22 cellular contexts compared by ENCODE assay signal in genomic region chr6:168860987-168861386, GRCh38.
A peak's percentile ranks its signal among the peaks of the same experiment; 100 is the strongest.
DNase-seq lines count a peak whose midpoint lies in the region; ATAC-seq, FAIRE-seq and TF ChIP-seq lines count a peak whose summit lies in the region.
"Had no signal": no experiment of that assay in that cellular context is flagged by ENCODE, and none has a peak within 500 bp of the region (broad histone marks: within the 10 kb centered on the region; RNA-seq: fewer than 3 reads in every experiment).

No MANE protein-coding gene starts in this region.

- no peaks in the 10 kb centered on the region for H3K36me3 ChIP-seq in H7 (replicated peaks; ENCODE audit: control insufficient read depth, insufficient read depth, low read length)
- H3K36me3 ChIP-seq in K562 (ENCODE audit: control insufficient read depth, insufficient read depth, low read length) = no peaks in the 10 kb centered on the region
- no peaks in the 10 kb centered on the region for H3K36me3 ChIP-seq in neuronal stem cell (replicated peaks in 1 of 2; ENCODE audit: control insufficient read depth in 2 of 2, insufficient read depth in 2 of 2, low read length in 2 of 2)
- H3K36me3 ChIP-seq in aorta (ENCODE audit: control insufficient read depth in 1 of 2, insufficient read depth in 2 of 2, low read length in 1 of 2) = no peaks in the 10 kb centered on the region
- H3K36me3 ChIP-seq: BLaER1 treated with 17β-estradiol and CSF1 and Interleukin-3, amounts not matched to agents 10 nM and 100 nM had no signal

- no peak for TF ChIP-seq POLR2A in K562 (conservative IDR thresholded peaks at IDR 0.05)

- H2AFZ ChIP-seq in K562 (ENCODE audit: low read depth, low read length) (no peak overlapping the region), neuronal stem cell (ENCODE audit: low read length) (no peak overlapping the region)

- H3K27me3 ChIP-seq in H7 (ENCODE audit: control insufficient read depth, insufficient read depth, low read length) (no peaks in the 10 kb centered on the region), K562 (ENCODE audit: control insufficient read depth in 2 of 2, insufficient read depth in 2 of 2, low read length in 2 of 2) (peaks cover 21 to 28% of the 10 kb centered on the region in 2 experiments), neuronal stem cell (ENCODE audit: control insufficient read depth in 3 of 3, insufficient read depth in 3 of 3, low read depth in 1 of 3, low read length in 3 of 3) (no peaks in the 10 kb centered on the region), aorta (ENCODE audit: control insufficient read depth in 1 of 2, insufficient read depth in 2 of 2, low read length in 1 of 2) (no peaks in the 10 kb centered on the region)
- H3K27me3 ChIP-seq: BLaER1 treated with 17β-estradiol and CSF1 and Interleukin-3, amounts not matched to agents 10 nM and 100 nM had no signal

- intact Hi-C loops in K562 (cut with micrococcal nuclease) = no loop called here
- intact Hi-C loops in aorta (cut with DNase I) = no loop called here

- H2BK12ac ChIP-seq in neuronal stem cell (ENCODE audit: low read length) = peak overlapping the region; percentile 16

- no TSS peak for BruUV-seq in K562 (replicated peaks; lab: Mats Ljungman, UMichigan)

- H2BK15ac ChIP-seq in neuronal stem cell (ENCODE audit: low read length) = no peak overlapping the region

- peak overlapping the region; percentile 41 for H2AK5ac ChIP-seq in neuronal stem cell (ENCODE audit: low read depth, low read length)

- no peak overlapping the region for H3K9ac ChIP-seq in K562 (ENCODE audit: insufficient read depth in 1 of 2, low read depth in 2 of 2, low read length in 2 of 2)
- H3K9ac ChIP-seq in neuronal stem cell (ENCODE audit: low read depth, low read length, poor library complexity) = no peak overlapping the region
- H3K9ac ChIP-seq: BLaER1 treated with 17β-estradiol and CSF1 and Interleukin-3, amounts not matched to agents 10 nM and 100 nM had no signal

- FAIRE-seq in K562 (lab: Jason Lieb, UNC) = no peak
- FAIRE-seq in urothelium cell line (lab: Jason Lieb, UNC) = no peak
- FAIRE-seq: A549, D721Med, G401.6, GM12891 had no signal

- H3K4me3 ChIP-seq in H7 (ENCODE audit: insufficient read depth, low read depth, low read length) (no peak overlapping the region), K562 (no peak overlapping the region), neuronal stem cell (ENCODE audit: low read length in 2 of 2) (no peak overlapping the region), aorta (ENCODE audit: low read length in 2 of 2) (no peak overlapping the region)
- H3K4me3 ChIP-seq: A549; BLaER1 treated with 17β-estradiol and CSF1 and Interleukin-3, amounts not matched to agents 10 nM and 100 nM had no signal

- in situ Hi-C loops in K562 (cut with MboI) = no loop called here

- peak; percentile 54; the same call in 2 of the 3 replicates for ATAC-seq in K562
- ATAC-seq in HG03354 (IDR thresholded peaks at IDR 0.05; ENCODE audit: poor library complexity, severe bottlenecking, unreplicated experiment) = no peak
- ATAC-seq in aorta (ENCODE audit: low FRiP score) = no peak
- ATAC-seq: A549; CD8-positive, alpha-beta T cell had no signal

- no peak overlapping the region for H3K14ac ChIP-seq in neuronal stem cell (ENCODE audit: low read length)

- H3K9me3 ChIP-seq in K562 (replicated peaks; ENCODE audit: control insufficient read depth, insufficient read depth, low read depth, low read length) = no peaks in the 10 kb centered on the region
- H3K9me3 ChIP-seq in neuronal stem cell (replicated peaks in 1 of 2; ENCODE audit: control insufficient read depth in 2 of 2, insufficient read depth in 1 of 2, low read depth in 1 of 2, low read length in 2 of 2) = peaks cover 0 to 1% of the 10 kb centered on the region in 2 donors
- no peaks in the 10 kb centered on the region for H3K9me3 ChIP-seq in aorta (ENCODE audit: control insufficient read depth, low read length)
- H3K9me3 ChIP-seq: A549; BLaER1 treated with 17β-estradiol and CSF1 and Interleukin-3, amounts not matched to agents 10 nM and 100 nM; Caco-2 had no signal

- no peak for TF ChIP-seq CTCF in K562 (IDR thresholded peaks at IDR 0.05 in 2 of 3, conservative IDR thresholded peaks at IDR 0.05 in 1 of 3; ENCODE audit: insufficient read depth in 2 of 3, low read depth in 1 of 3, low read length in 3 of 3)

- no peaks in the 10 kb centered on the region for H4K20me1 ChIP-seq in K562 (replicated peaks; ENCODE audit: control insufficient read depth, insufficient read depth, low read length)
- H4K20me1 ChIP-seq: BLaER1 treated with 17β-estradiol and CSF1 and Interleukin-3, amounts not matched to agents 10 nM and 100 nM had no signal

- H3K4me2 ChIP-seq in K562 (ENCODE audit: insufficient read depth, low read length) (peak overlapping the region; percentile 10; the same call in 1 of the 2 replicates), neuronal stem cell (ENCODE audit: insufficient read depth, low read length, poor library complexity, severe bottlenecking) (no peak overlapping the region)
- H3K4me2 ChIP-seq: A549; BLaER1 treated with 17β-estradiol and CSF1 and Interleukin-3, amounts not matched to agents 10 nM and 100 nM had no signal

- no peak overlapping the region for H3K23ac ChIP-seq in neuronal stem cell (ENCODE audit: low read depth, low read length, poor library complexity)

- no peak overlapping the region for H4K8ac ChIP-seq in neuronal stem cell (ENCODE audit: low read depth, low read length)

- H3K27ac ChIP-seq in K562 (ENCODE audit: extremely low read depth, low read depth, low read length) (no peak overlapping the region), neuronal stem cell (replicated peaks; ENCODE audit: low read length) (no peak overlapping the region), aorta (ENCODE audit: low read depth in 1 of 2, low read length in 2 of 2) (no peak overlapping the region)
- H3K27ac ChIP-seq: A549; BLaER1 treated with 17β-estradiol and CSF1 and Interleukin-3, amounts not matched to agents 10 nM and 100 nM; C4-2B had no signal

- H2BK5ac ChIP-seq in neuronal stem cell (ENCODE audit: low read length) = no peak overlapping the region

- H3K18ac ChIP-seq in neuronal stem cell (ENCODE audit: low read length) = peak overlapping the region; percentile 16

- no peaks in the 10 kb centered on the region for H3K79me2 ChIP-seq in K562 (ENCODE audit: control insufficient read depth, insufficient read depth, low read length)

- H3K9me1 ChIP-seq in K562 (ENCODE audit: control insufficient read depth, insufficient read depth, low read length) = no peaks in the 10 kb centered on the region

- WGBS in K562 (ENCODE audit: insufficient coverage, low coverage, missing lambda C conversion rate) = 1% methylated on average over 26 of the region's 26 CpGs
- WGBS in neuronal stem cell (ENCODE audit: extremely low coverage in 2 of 2, insufficient read length in 2 of 2, insufficient replicate concordance in 1 of 2), 2 donors = no CpG with 5 or more reads among the region's 26 CpGs
- WGBS in aorta, 2 donors = 93 to 94% methylated on average over 26 of the region's 26 CpGs

- no peaks in the 10 kb centered on the region for H3K79me1 ChIP-seq in neuronal stem cell (ENCODE audit: low read depth, low read length)

- TF ChIP-seq EP300 in K562 (IDR thresholded peaks at IDR 0.05; ENCODE audit: low read length) = no peak

- H3K4me1 ChIP-seq in K562 (replicated peaks in 1 of 2; ENCODE audit: control insufficient read depth in 2 of 2, insufficient read depth in 2 of 2, low read length in 2 of 2) (no peaks in the 10 kb centered on the region), neuronal stem cell (ENCODE audit: control insufficient read depth in 2 of 2, insufficient read depth in 1 of 2, low read depth in 1 of 2, low read length in 2 of 2) (no peaks in the 10 kb centered on the region), aorta (ENCODE audit: control insufficient read depth in 1 of 2, insufficient read depth in 2 of 2, low read length in 2 of 2) (no peaks in the 10 kb centered on the region)
- H3K4me1 ChIP-seq: A549; BLaER1 treated with 17β-estradiol and CSF1 and Interleukin-3, amounts not matched to agents 10 nM and 100 nM; Caco-2 had no signal

- no peak overlapping the region for H2BK120ac ChIP-seq in neuronal stem cell (ENCODE audit: low read depth, low read length)

- CTCF ChIA-PET in K562 (lab: Yijun Ruan, JAX; ENCODE audit: low intra/inter-chr PET ratio) = no interaction called here

- H4K91ac ChIP-seq in neuronal stem cell (ENCODE audit: low read depth, low read length, poor library complexity) = no peak overlapping the region

- POLR2A ChIA-PET in K562 (lab: Yijun Ruan, JAX) = no interaction called here

- no peak overlapping the region for H3K4ac ChIP-seq in neuronal stem cell (ENCODE audit: low read length)

- TF ChIP-seq RAD21 in K562 (CRISPR knock-in tag; conservative IDR thresholded peaks at IDR 0.05 in 1 of 2, IDR thresholded peaks at IDR 0.05 in 1 of 2) = no peak

- peak; percentile 55 for DNase-seq in H7
- no peak for DNase-seq in K562 (ENCODE audit: extremely low read depth in 1 of 4, low spot score in 3 of 4)
- no peak for DNase-seq in neuronal stem cell (ENCODE audit: low spot score)
- DNase-seq in urothelium cell line (ENCODE audit: low spot score) = peak; percentile 30
- DNase-seq in stimulated activated CD4-positive, alpha-beta T cell treated with anti-CD3 and anti-CD28 coated beads, Interleukin-15, amount 100 ng/mL, for 24 hours = no peak
- DNase-seq in aorta = no peak
- DNase-seq in NCI-H2196 (lab: John Stamatoyannopoulos, UW; ENCODE audit: unreplicated experiment) = no peak
- DNase-seq: 8988T; AML-193; Caco-2; Calu3; CD4-positive, alpha-beta T cell; CD8-positive, alpha-beta T cell; DMS79 treated with DMSO at 0.1 percent for 48 hours; GF-D8 had no signal

TF ChIP-seq in K562, 482 proteins besides CTCF, POLR2A, EP300 and RAD21 (continues in another document):
- TF ChIP-seq NR2C2 (CRISPR knock-in tag; IDR thresholded peaks at IDR 0.05) (no peak), NR2C2 (tag; IDR thresholded peaks at IDR 0.05) (peak; percentile 47; the same call in 1 of the 2 replicates), ZKSCAN8 (CRISPR knock-in tag; IDR thresholded peaks at IDR 0.05) (no peak), GABPA (tag; conservative IDR thresholded peaks at IDR 0.05; ENCODE audit: low read depth) (peak; percentile 83), KDM2B (CRISPR knock-in tag; IDR thresholded peaks at IDR 0.05) (no peak), CREM (IDR thresholded peaks at IDR 0.05; ENCODE audit: low read depth) (0 out of 2 replicates have a peak, but pooled peaks have one; percentile 13), BRF1 (IDR thresholded peaks at IDR 0.05; ENCODE audit: borderline replicate concordance, extremely low read depth, insufficient read length) (no peak), ASH1L (IDR thresholded peaks at IDR 0.05; ENCODE audit: borderline replicate concordance, low read depth, partially characterized antibody) (no peak)
- TF ChIP-seq, protein P1, sequence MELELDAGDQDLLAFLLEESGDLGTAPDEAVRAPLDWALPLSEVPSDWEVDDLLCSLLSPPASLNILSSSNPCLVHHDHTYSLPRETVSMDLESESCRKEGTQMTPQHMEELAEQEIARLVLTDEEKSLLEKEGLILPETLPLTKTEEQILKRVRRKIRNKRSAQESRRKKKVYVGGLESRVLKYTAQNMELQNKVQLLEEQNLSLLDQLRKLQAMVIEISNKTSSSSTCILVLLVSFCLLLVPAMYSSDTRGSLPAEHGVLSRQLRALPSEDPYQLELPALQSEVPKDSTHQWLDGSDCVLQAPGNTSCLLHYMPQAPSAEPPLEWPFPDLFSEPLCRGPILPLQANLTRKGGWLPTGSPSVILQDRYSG (tag; conservative IDR thresholded peaks at IDR 0.05; ENCODE audit: low read depth) = peak; percentile 45; the same call in 1 of the 2 replicates

Comparison
In these comparisons a context has a peak if more than half of its experiments do, and no peak if none do; other contexts are left out.
1. DNase-seq: peak in H7 (single experiment) and urothelium cell line (single experiment); none in K562 (0 of 4), neuronal stem cell (single experiment), stimulated activated CD4-positive, alpha-beta T cell treated with anti-CD3 and anti-CD28 coated beads, Interleukin-15, amount 100 ng/mL, for 24 hours (single experiment), aorta (0 of 2) and NCI-H2196 (single experiment).